30 cellular contexts compared by ENCODE assay signal in the genomic region with DNA sequence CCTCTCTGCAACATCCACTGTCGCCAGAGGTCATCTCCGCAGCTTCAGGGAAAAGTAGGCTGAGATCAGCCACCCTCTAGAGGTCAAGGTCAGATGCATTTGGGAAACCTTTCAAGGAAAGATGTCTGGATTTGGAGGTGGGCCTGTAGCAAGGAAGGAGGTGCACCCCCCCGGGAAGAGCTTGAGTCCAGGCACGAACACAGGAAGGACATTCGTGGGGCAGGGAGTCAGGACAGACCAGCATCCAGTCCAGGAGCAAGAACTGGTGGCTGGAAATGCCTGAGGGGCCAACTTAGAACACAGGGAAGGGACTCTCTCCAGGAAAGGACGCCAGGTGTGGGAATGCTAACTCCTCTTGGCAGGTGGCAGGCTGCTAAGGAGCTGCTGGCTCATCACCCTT.
"Had no signal": no experiment of that assay in that cellular context is flagged by ENCODE, and none has a peak within 500 bp of the region (broad histone marks: within the 10 kb centered on the region; RNA-seq: fewer than 3 reads in every experiment).

No MANE protein-coding gene starts in this region.

- DNase-seq: activated CD4-positive, alpha-beta memory T cell treated with anti-CD3 and anti-CD28 coated beads for 36 hours; activated CD4-positive, alpha-beta T cell treated with anti-CD3 and anti-CD28 coated beads for 1 hour; activated CD4-positive, alpha-beta T cell treated with anti-CD3 and anti-CD28 coated beads for 48 hours; activated CD8-positive, alpha-beta memory T cell treated with anti-CD3 and anti-CD28 coated beads, Interleukin-2, amount 10 ng/mL, durations not matched to agents 7 days and 5 days; activated CD8-positive, alpha-beta memory T cell treated with anti-CD3 and anti-CD28 coated beads, Interleukin-2, amount 50 U/mL, for 4 hours; activated CD8-positive, alpha-beta T cell treated with anti-CD3 and anti-CD28 coated beads, Interleukin-2, amount 10 ng/mL, durations not matched to agents 7 days and 5 days; activated effector memory CD4-positive, alpha-beta T cell treated with anti-CD3 and anti-CD28 coated beads, Interleukin-2, amount 50 U/mL, for 16 hours; activated naive CD4-positive, alpha-beta T cell treated with anti-CD3 and anti-CD28 coated beads for 36 hours; activated naive CD8-positive, alpha-beta T cell treated with anti-CD3 and anti-CD28 coated beads for 36 hours; activated naive CD8-positive, alpha-beta T cell treated with anti-CD3 and anti-CD28 coated beads, Interleukin-2, amount 50 U/mL, for 24 hours; activated T-cell treated with anti-CD3 and anti-CD28 coated beads, Interleukin-2, amount 50 U/mL, for 1 hour; activated T-cell treated with anti-CD3 and anti-CD28 coated beads, Interleukin-2, amount 50 U/mL, for 48 hours; adrenal gland; amygdala; aorta; body of pancreas; caudate nucleus; cortex of kidney; dermis blood vessel endothelial cell; effector CD4-positive, alpha-beta T cell; effector memory CD8-positive, alpha-beta T cell; erythroblast; esophagus squamous epithelium; foreskin melanocyte; glutamatergic neuron; T-helper 2 cell had no signal

- H3K27ac Mint-ChIP-seq: activated CD4-positive, alpha-beta memory T cell treated with anti-CD3 and anti-CD28 coated beads for 36 hours; activated CD8-positive, alpha-beta memory T cell treated with anti-CD3 and anti-CD28 coated beads, Interleukin-2, amount 10 ng/mL, durations not matched to agents 7 days and 5 days; activated CD8-positive, alpha-beta T cell treated with anti-CD3 and anti-CD28 coated beads, Interleukin-2, amount 10 ng/mL, durations not matched to agents 7 days and 5 days; activated naive CD4-positive, alpha-beta T cell treated with anti-CD3 and anti-CD28 coated beads for 36 hours; activated naive CD4-positive, alpha-beta T cell treated with anti-CD3 and anti-CD28 coated beads, Interleukin-2, amount 50 U/mL, for 24 hours; activated naive CD8-positive, alpha-beta T cell treated with anti-CD3 and anti-CD28 coated beads for 36 hours; activated naive CD8-positive, alpha-beta T cell treated with anti-CD3 and anti-CD28 coated beads, Interleukin-2, amount 50 U/mL, for 24 hours; activated T-helper 1 cell treated with anti-CD3 and anti-CD28 coated beads, Interleukin-12 subunit alpha, Interleukin-12 subunit beta, Interleukin-2, Interleukin-4 antibody, amounts not matched to agents 30 ng/mL and 10 ng/mL and 1 ng/mL, durations not matched to agents 14 hours and 24 hours and 36 hours; activated T-helper 2 cell treated with anti-CD3 and anti-CD28 coated beads, Interferon-gamma antibody, Interleukin-2, Interleukin-4, amounts not matched to agents 10 μg/mL and 5 μg/mL and 100 μg/mL, durations not matched to agents 14 hours and 24 hours and 36 hours; effector memory CD8-positive, alpha-beta T cell; WTC11 had no signal

- H3K4me1 Mint-ChIP-seq: activated CD8-positive, alpha-beta memory T cell treated with anti-CD3 and anti-CD28 coated beads, Interleukin-2, amount 10 ng/mL, durations not matched to agents 7 days and 5 days; activated naive CD4-positive, alpha-beta T cell treated with anti-CD3 and anti-CD28 coated beads, Interleukin-2, amount 50 U/mL, for 24 hours; activated naive CD8-positive, alpha-beta T cell treated with anti-CD3 and anti-CD28 coated beads for 36 hours; activated naive CD8-positive, alpha-beta T cell treated with anti-CD3 and anti-CD28 coated beads, Interleukin-2, amount 50 U/mL, for 24 hours had no signal

- H3K27me3 Mint-ChIP-seq: activated CD4-positive, alpha-beta memory T cell treated with anti-CD3 and anti-CD28 coated beads for 36 hours; activated CD8-positive, alpha-beta memory T cell treated with anti-CD3 and anti-CD28 coated beads, Interleukin-2, amount 10 ng/mL, durations not matched to agents 7 days and 5 days; activated naive CD4-positive, alpha-beta T cell treated with anti-CD3 and anti-CD28 coated beads, Interleukin-2, amount 50 U/mL, for 24 hours; activated naive CD8-positive, alpha-beta T cell treated with anti-CD3 and anti-CD28 coated beads for 36 hours; activated naive CD8-positive, alpha-beta T cell treated with anti-CD3 and anti-CD28 coated beads, Interleukin-2, amount 50 U/mL, for 24 hours had no signal

- H3K9me3 Mint-ChIP-seq: activated CD4-positive, alpha-beta memory T cell treated with anti-CD3 and anti-CD28 coated beads for 36 hours; activated naive CD4-positive, alpha-beta T cell treated with anti-CD3 and anti-CD28 coated beads for 36 hours; activated naive CD4-positive, alpha-beta T cell treated with anti-CD3 and anti-CD28 coated beads, Interleukin-2, amount 50 U/mL, for 24 hours; activated naive CD8-positive, alpha-beta T cell treated with anti-CD3 and anti-CD28 coated beads for 36 hours; activated naive CD8-positive, alpha-beta T cell treated with anti-CD3 and anti-CD28 coated beads, Interleukin-2, amount 50 U/mL, for 24 hours; activated T-helper 1 cell treated with anti-CD3 and anti-CD28 coated beads, Interleukin-12 subunit alpha, Interleukin-12 subunit beta, Interleukin-2, Interleukin-4 antibody, amounts not matched to agents 30 ng/mL and 10 ng/mL and 1 ng/mL, durations not matched to agents 14 hours and 24 hours and 36 hours; activated T-helper 2 cell treated with anti-CD3 and anti-CD28 coated beads, Interferon-gamma antibody, Interleukin-2, Interleukin-4, amounts not matched to agents 10 μg/mL and 5 μg/mL and 100 μg/mL, durations not matched to agents 14 hours and 24 hours and 36 hours; effector memory CD8-positive, alpha-beta T cell; WTC11 had no signal

- H3K4me3 Mint-ChIP-seq: activated CD4-positive, alpha-beta memory T cell treated with anti-CD3 and anti-CD28 coated beads for 36 hours; activated CD8-positive, alpha-beta memory T cell treated with anti-CD3 and anti-CD28 coated beads, Interleukin-2, amount 10 ng/mL, durations not matched to agents 7 days and 5 days; activated CD8-positive, alpha-beta T cell treated with anti-CD3 and anti-CD28 coated beads, Interleukin-2, amount 10 ng/mL, durations not matched to agents 7 days and 5 days; activated naive CD4-positive, alpha-beta T cell treated with anti-CD3 and anti-CD28 coated beads for 36 hours; activated naive CD4-positive, alpha-beta T cell treated with anti-CD3 and anti-CD28 coated beads, Interleukin-2, amount 50 U/mL, for 24 hours; activated naive CD8-positive, alpha-beta T cell treated with anti-CD3 and anti-CD28 coated beads for 36 hours; activated naive CD8-positive, alpha-beta T cell treated with anti-CD3 and anti-CD28 coated beads, Interleukin-2, amount 50 U/mL, for 24 hours; activated T-helper 1 cell treated with anti-CD3 and anti-CD28 coated beads, Interleukin-12 subunit alpha, Interleukin-12 subunit beta, Interleukin-2, Interleukin-4 antibody, amounts not matched to agents 30 ng/mL and 10 ng/mL and 1 ng/mL, durations not matched to agents 14 hours and 24 hours and 36 hours; effector memory CD8-positive, alpha-beta T cell; WTC11 had no signal

- ATAC-seq: activated CD8-positive, alpha-beta memory T cell treated with anti-CD3 and anti-CD28 coated beads, Interleukin-2, amount 10 ng/mL, durations not matched to agents 7 days and 5 days; activated CD8-positive, alpha-beta T cell treated with anti-CD3 and anti-CD28 coated beads, Interleukin-2, amount 10 ng/mL, durations not matched to agents 7 days and 5 days; activated naive CD8-positive, alpha-beta T cell treated with anti-CD3 and anti-CD28 coated beads, Interleukin-2, amount 50 U/mL, for 24 hours; body of pancreas; effector memory CD8-positive, alpha-beta T cell; WTC11 had no signal

- H3K36me3 Mint-ChIP-seq: activated CD4-positive, alpha-beta memory T cell treated with anti-CD3 and anti-CD28 coated beads for 36 hours; activated CD8-positive, alpha-beta memory T cell treated with anti-CD3 and anti-CD28 coated beads, Interleukin-2, amount 10 ng/mL, durations not matched to agents 7 days and 5 days; activated naive CD4-positive, alpha-beta T cell treated with anti-CD3 and anti-CD28 coated beads, Interleukin-2, amount 50 U/mL, for 24 hours; activated naive CD8-positive, alpha-beta T cell treated with anti-CD3 and anti-CD28 coated beads for 36 hours; WTC11 had no signal
